Comparison of ENCODE assay signal across 8 cellular contexts in the genomic region with DNA sequence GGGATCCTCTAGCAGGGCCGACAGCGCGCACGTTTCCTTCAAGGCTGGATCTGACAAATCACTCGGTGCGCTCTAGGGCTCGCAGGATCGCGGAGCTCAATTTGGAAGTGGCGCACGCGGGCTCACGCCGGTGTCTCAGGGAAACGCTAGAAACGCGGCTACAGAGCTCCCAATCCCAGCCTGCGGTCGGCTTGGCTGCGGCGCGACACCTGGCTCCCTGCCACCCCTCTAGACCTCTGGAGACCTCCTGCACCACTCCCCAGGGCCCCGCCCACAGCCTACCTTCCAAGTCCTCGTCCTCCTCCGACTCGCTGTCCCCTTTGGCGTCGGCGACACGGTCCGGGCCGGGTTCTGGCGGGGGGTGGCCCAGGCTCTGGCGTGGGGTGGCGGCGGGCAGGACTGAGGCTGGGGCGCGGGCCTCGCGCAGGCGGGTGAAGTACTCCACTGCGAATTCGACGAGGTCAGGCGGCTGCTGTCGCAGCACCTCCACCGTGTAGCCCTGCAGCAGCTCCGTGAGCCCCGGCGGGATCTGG. TPM values are rescaled to one million over a fixed set of nuclear protein-coding genes. Genes with fewer than 3 reads are reported as not detected.
DNase-seq lines count a peak whose midpoint lies in the region; ATAC-seq, FAIRE-seq and TF ChIP-seq lines count a peak whose summit lies in the region.

No MANE protein-coding gene starts in this region.

- no peaks in the 10 kb centered on the region for H3K27me3 ChIP-seq in dorsolateral prefrontal cortex
- no peaks in the 10 kb centered on the region for H3K27me3 ChIP-seq in HepG2 (ENCODE audit: control insufficient read depth in 1 of 2, insufficient read depth in 2 of 2, low read length in 2 of 2)

- BruUV-seq in HepG2 (replicated peaks; lab: Mats Ljungman, UMichigan) = no TSS peak

- H3K4me1 ChIP-seq in HepG2 (ENCODE audit: insufficient read depth, low read length) = peaks cover 26% of the 10 kb centered on the region

- H3K4me2 ChIP-seq in HepG2 (ENCODE audit: low read depth, low read length) = peak overlapping the region; percentile 86

- H3K27ac ChIP-seq in dorsolateral prefrontal cortex (peak overlapping the region; percentile 22 to 97 (median 94)), HepG2 (ENCODE audit: extremely low read length, insufficient read depth, low read length) (peak overlapping the region; percentile 88)

- H4K20me1 ChIP-seq in HepG2 (ENCODE audit: insufficient read depth, low read length) = no peaks in the 10 kb centered on the region

- no peaks in the 10 kb centered on the region for H3K27me3 Mint-ChIP-seq in activated CD4-positive, alpha-beta memory T cell treated with anti-CD3 and anti-CD28 coated beads for 36 hours

- CTCF ChIA-PET in activated CD4-positive, alpha-beta memory T cell treated with anti-CD3 and anti-CD28 coated beads for 36 hours (lab: Charles Lee) = interaction anchor here (0.6 to 2.3 kb wide), 4 partner anchors 72 to 710 kb away, joined by 3 to 8 read pairs (median 3); a partner anchor contains a TSS
- CTCF ChIA-PET in HepG2 (lab: Yijun Ruan, JAX; ENCODE audit: low intra/inter-chr PET ratio, low total read pairs) = no interaction called here

- no peaks in the 10 kb centered on the region for H3K36me3 ChIP-seq in HepG2 (replicated peaks in 1 of 2; ENCODE audit: control insufficient read depth in 1 of 2, insufficient read depth in 2 of 2, low read length in 2 of 2)

- no peak for TF ChIP-seq POLR2A in HepG2 (IDR thresholded peaks at IDR 0.05; ENCODE audit: insufficient read depth in 1 of 2, low read depth in 2 of 2, low read length in 2 of 2)

- H3K79me2 ChIP-seq in HepG2 (ENCODE audit: insufficient read depth, low read length) = peaks cover 16% of the 10 kb centered on the region

- no peak overlapping the region for H2AFZ ChIP-seq in HepG2 (ENCODE audit: low read length)

- TF ChIP-seq RAD21 in HepG2 (CRISPR knock-in tag; IDR thresholded peaks at IDR 0.05) = no peak; the same call in 1 of the 2 replicates

- POLR2A ChIA-PET in activated CD4-positive, alpha-beta memory T cell treated with anti-CD3 and anti-CD28 coated beads for 36 hours (lab: Charles Lee) = interaction anchor here (0.8 to 1.0 kb wide), 4 partner anchors 35 to 163 kb away, joined by 3 to 6 read pairs (median 3); a partner anchor contains a TSS
- POLR2A ChIA-PET in HepG2 (lab: Yijun Ruan, JAX) = interaction anchor here (0.5 to 2.0 kb wide), 15 partner anchors 9 to 274 kb away, joined by 3 to 27 read pairs (median 4); a partner anchor contains a TSS

- FAIRE-seq in HepG2 (lab: Jason Lieb, UNC) = no peak

- peak overlapping the region; percentile 73 for H3K27ac Mint-ChIP-seq in activated CD4-positive, alpha-beta memory T cell treated with anti-CD3 and anti-CD28 coated beads for 36 hours

- DNase-seq in 8988T (peak; percentile 66), NCI-H460 (ENCODE audit: extremely low read depth, low read depth) (peak; percentile 28), dorsolateral prefrontal cortex (peak; percentile 51 to 76 (median 67)), HepG2 (ENCODE audit: low spot score) (peak; percentile 55)
- DNase-seq in activated CD4-positive, alpha-beta memory T cell treated with anti-CD3 and anti-CD28 coated beads for 36 hours = peak; percentile 70
- DNase-seq in stimulated activated CD4-positive, alpha-beta T cell treated with anti-CD3 and anti-CD28 coated beads, Interleukin-2, amount 100 ng/mL, for 4 hours (ENCODE audit: low read depth) = peak; percentile 38

- H3K4me3 ChIP-seq in dorsolateral prefrontal cortex (peak overlapping the region; percentile 49 to 99 (median 93)), HepG2 (replicated peaks in 1 of 3; ENCODE audit: insufficient read depth in 1 of 3, low read depth in 2 of 3, low read length in 3 of 3) (peak overlapping the region; percentile 67 to 89 (median 78))

- peaks cover 30% of the 10 kb centered on the region for H3K4me1 Mint-ChIP-seq in activated CD4-positive, alpha-beta memory T cell treated with anti-CD3 and anti-CD28 coated beads for 36 hours (ENCODE audit: low read depth)

- no peaks in the 10 kb centered on the region for H3K9me3 ChIP-seq in HepG2 (ENCODE audit: low read length)

- ATAC-seq in GM18520 (IDR thresholded peaks at IDR 0.05; ENCODE audit: unreplicated experiment) (peak; percentile 6), HG03135 (IDR thresholded peaks at IDR 0.05; ENCODE audit: unreplicated experiment) (peak; percentile 32), HepG2 (peak; percentile 78)

- WGBS in HepG2 (ENCODE audit: low lambda C conversion rate) = 1% methylated on average over 20 of the region's 50 CpGs

- no peak for TF ChIP-seq CTCF in dorsolateral prefrontal cortex (IDR thresholded peaks at IDR 0.05 in 54 of 56, conservative IDR thresholded peaks at IDR 0.05 in 2 of 56; ENCODE audit: low read depth in 1 of 56, partially characterized antibody in 56 of 56)
- TF ChIP-seq CTCF in HepG2 (CRISPR knock-in tag; IDR thresholded peaks at IDR 0.05) = 0 out of 2 replicates have a peak, but pooled peaks have one; percentile 20

- H3K9me3 Mint-ChIP-seq in activated CD4-positive, alpha-beta memory T cell treated with anti-CD3 and anti-CD28 coated beads for 36 hours = no peaks in the 10 kb centered on the region

- TF ChIP-seq EP300 in HepG2 (IDR thresholded peaks at IDR 0.05; ENCODE audit: low read depth in 2 of 2, low read length in 2 of 2) = no peak
- no peak for TF ChIP-seq EP300 in HepG2 (CRISPR knock-in tag; IDR thresholded peaks at IDR 0.05; ENCODE audit: borderline replicate concordance)

- in situ Hi-C loops in HepG2 (cut with HindIII; ENCODE audit: extremely low pct_ligation_motif_present, low pct_unique_long_range_greater_than_20kb) = no loop called here

- H3K9ac ChIP-seq in HepG2 (ENCODE audit: insufficient read depth, low read depth, low read length) = peak overlapping the region; percentile 81

- peaks cover 6% of the 10 kb centered on the region for H3K36me3 Mint-ChIP-seq in activated CD4-positive, alpha-beta memory T cell treated with anti-CD3 and anti-CD28 coated beads for 36 hours

- peak overlapping the region; percentile 83 for H3K4me3 Mint-ChIP-seq in activated CD4-positive, alpha-beta memory T cell treated with anti-CD3 and anti-CD28 coated beads for 36 hours

- intact Hi-C loops in activated CD4-positive, alpha-beta memory T cell treated with anti-CD3 and anti-CD28 coated beads for 36 hours (cut with micrococcal nuclease) = loop anchor here (1.0 to 5.0 kb wide), 3 partner anchors 50 to 245 kb away; a partner anchor contains a TSS
- intact Hi-C loops in dorsolateral prefrontal cortex (cut with DNase I) = loop anchor here (5.0 to 10.0 kb wide), 7 partner anchors 50 to 405 kb away; a partner anchor contains a TSS
- intact Hi-C loops in HepG2 (cut with micrococcal nuclease; ENCODE audit: unreplicated experiment) = loop anchor here (1.0 to 10.0 kb wide), 3 partner anchors 50 to 70 kb away; a partner anchor contains a TSS

RNA-seq across cellular contexts. Expression of a gene that starts 0.6 kb away (rescaled TPM):
- total RNA-seq in NCI-H460 (2014; rRNA removed; shearing (Covaris generic)) = 20.5 and 23.1 TPM in 2 replicates
- 37.0 and 38.4 TPM in 2 replicates for polyA plus RNA-seq in NCI-H460 (2014; cell fraction: nucleus; rRNA removed)
- 10 to 100 TPM; 30.4 to 32.7 TPM for total RNA-seq in activated CD4-positive, alpha-beta memory T cell treated with anti-CD3 and anti-CD28 coated beads for 36 hours
- total RNA-seq in dorsolateral prefrontal cortex (10 to 100 TPM; 19.8 to 50.2 (median 30.1) TPM), HepG2 (2016; rRNA removed; fragmentation: Illumina TruSeq; extraction: Trizol) (29.2 and 38.5 TPM in 2 replicates)
- total RNA-seq in HepG2 (2016; cell fraction: cytosol; rRNA removed; fragmentation: Illumina TruSeq; extraction: Trizol; ENCODE audit: low read depth) = 5.1 and 6.7 TPM in 2 replicates
- total RNA-seq in HepG2 (2016; cell fraction: insoluble cytoplasmic fraction; rRNA removed; fragmentation: Illumina TruSeq; extraction: Trizol) = 28.1 and 39.0 TPM in 2 replicates
- total RNA-seq in HepG2 (2016; cell fraction: membrane; rRNA removed; fragmentation: Illumina TruSeq; extraction: Trizol) = 12.7 and 13.3 TPM in 2 replicates
- 18.0 and 20.8 TPM in 2 replicates for total RNA-seq in HepG2 (2016; cell fraction: nucleus; rRNA removed; fragmentation: Illumina TruSeq; extraction: Trizol)
- polyA plus RNA-seq in HepG2 (2011; rRNA removed) = 9.1 and 11.8 TPM in 2 replicates
- 5.6 and 8.1 TPM in 2 replicates for polyA plus RNA-seq in HepG2 (2011; cell fraction: cytosol; rRNA removed)
- polyA plus RNA-seq in HepG2 (2011; cell fraction: nucleus; rRNA removed) = 4.1 and 4.4 TPM in 2 replicates
- polyA plus RNA-seq in HepG2 (2012) = 14.4 and 14.6 TPM in 2 replicates
- polyA plus RNA-seq in HepG2 (2016; cell fraction: cytosol; fragmentation: Illumina TruSeq; extraction: Trizol; ENCODE audit: low read depth) = 1.0 and 1.3 TPM in 2 replicates
- polyA plus RNA-seq in HepG2 (2016; cell fraction: insoluble cytoplasmic fraction; fragmentation: Illumina TruSeq; extraction: Trizol; ENCODE audit: low read depth) = 27.9 and 28.4 TPM in 2 replicates
- 4.9 and 5.0 TPM in 2 replicates for polyA plus RNA-seq in HepG2 (2016; cell fraction: membrane; fragmentation: Illumina TruSeq; extraction: Trizol; ENCODE audit: low read depth)
- polyA plus RNA-seq in HepG2 (2016; cell fraction: nucleus; fragmentation: Illumina TruSeq; extraction: Trizol; ENCODE audit: insufficient read depth, low read depth) = 15.1 and 15.3 TPM in 2 replicates
- 29.5 and 64.7 TPM in 2 replicates for polyA minus RNA-seq in HepG2 (2011; rRNA and poly(A)+ RNA removed; ENCODE audit: low replicate concordance)
- 17.3 and 27.1 TPM in 2 replicates for polyA minus RNA-seq in HepG2 (2011; cell fraction: cytosol; rRNA and poly(A)+ RNA removed)
- 5.5 and 6.2 TPM in 2 replicates for polyA minus RNA-seq in HepG2 (2011; cell fraction: nucleus; rRNA and poly(A)+ RNA removed)

RNA-seq across cellular contexts. Expression of a gene that starts 51.6 kb away (rescaled TPM):
- 9.4 and 11.6 TPM in 2 replicates for total RNA-seq in NCI-H460 (2014; rRNA removed; shearing (Covaris generic))
- polyA plus RNA-seq in NCI-H460 (2014; cell fraction: nucleus; rRNA removed) = 14.3 and 22.9 TPM in 2 replicates
- total RNA-seq in activated CD4-positive, alpha-beta memory T cell treated with anti-CD3 and anti-CD28 coated beads for 36 hours = 10 to 100 TPM; 16.7 to 18.2 TPM
- total RNA-seq in dorsolateral prefrontal cortex = 10 to 100 TPM in 76 of 120 experiments, 1 to 10 TPM in 44; 6.2 to 24.2 (median 11.2) TPM
- 25.4 and 26.6 TPM in 2 replicates for total RNA-seq in HepG2 (2016; rRNA removed; fragmentation: Illumina TruSeq; extraction: Trizol)
- 4.5 and 5.9 TPM in 2 replicates for total RNA-seq in HepG2 (2016; cell fraction: cytosol; rRNA removed; fragmentation: Illumina TruSeq; extraction: Trizol; ENCODE audit: low read depth)
- total RNA-seq in HepG2 (2016; cell fraction: insoluble cytoplasmic fraction; rRNA removed; fragmentation: Illumina TruSeq; extraction: Trizol) = 25.7 and 27.5 TPM in 2 replicates
- total RNA-seq in HepG2 (2016; cell fraction: membrane; rRNA removed; fragmentation: Illumina TruSeq; extraction: Trizol) = 9.2 and 10.0 TPM in 2 replicates
- 19.7 and 25.4 TPM in 2 replicates for total RNA-seq in HepG2 (2016; cell fraction: nucleus; rRNA removed; fragmentation: Illumina TruSeq; extraction: Trizol)
- 21.1 and 21.9 TPM in 2 replicates for polyA plus RNA-seq in HepG2 (2011; rRNA removed)
- polyA plus RNA-seq in HepG2 (2011; cell fraction: cytosol; rRNA removed) = 10.2 and 20.1 TPM in 2 replicates
- 12.0 and 22.2 TPM in 2 replicates for polyA plus RNA-seq in HepG2 (2011; cell fraction: nucleus; rRNA removed)
- 13.7 and 16.2 TPM in 2 replicates for polyA plus RNA-seq in HepG2 (2012)
- polyA plus RNA-seq in HepG2 (2016; cell fraction: cytosol; fragmentation: Illumina TruSeq; extraction: Trizol; ENCODE audit: low read depth) = 5.2 and 5.4 TPM in 2 replicates
- polyA plus RNA-seq in HepG2 (2016; cell fraction: insoluble cytoplasmic fraction; fragmentation: Illumina TruSeq; extraction: Trizol; ENCODE audit: low read depth) = 20.6 and 21.9 TPM in 2 replicates
- 8.0 and 9.1 TPM in 2 replicates for polyA plus RNA-seq in HepG2 (2016; cell fraction: membrane; fragmentation: Illumina TruSeq; extraction: Trizol; ENCODE audit: low read depth)
- 31.3 and 31.5 TPM in 2 replicates for polyA plus RNA-seq in HepG2 (2016; cell fraction: nucleus; fragmentation: Illumina TruSeq; extraction: Trizol; ENCODE audit: insufficient read depth, low read depth)
- 7.9 and 9.7 TPM in 2 replicates for polyA minus RNA-seq in HepG2 (2011; rRNA and poly(A)+ RNA removed; ENCODE audit: low replicate concordance)
- polyA minus RNA-seq in HepG2 (2011; cell fraction: cytosol; rRNA and poly(A)+ RNA removed) = 5.2 and 5.8 TPM in 2 replicates
- polyA minus RNA-seq in HepG2 (2011; cell fraction: nucleus; rRNA and poly(A)+ RNA removed) = 4.1 and 11.4 TPM in 2 replicates

Comparison
In these comparisons a context has a peak if more than half of its experiments do, and no peak if none do; other contexts are left out.
1. Peak in every context shown above with its lines: DNase-seq, ATAC-seq, H3K4me3 ChIP-seq and H3K27ac ChIP-seq.
2. ATAC-seq: peak in every context shown above with its lines; median percentile 78 in HepG2; 32 in HG03135; 6 in GM18520.